ENCODE assay signal across 2 cellular contexts in the genomic region with DNA sequence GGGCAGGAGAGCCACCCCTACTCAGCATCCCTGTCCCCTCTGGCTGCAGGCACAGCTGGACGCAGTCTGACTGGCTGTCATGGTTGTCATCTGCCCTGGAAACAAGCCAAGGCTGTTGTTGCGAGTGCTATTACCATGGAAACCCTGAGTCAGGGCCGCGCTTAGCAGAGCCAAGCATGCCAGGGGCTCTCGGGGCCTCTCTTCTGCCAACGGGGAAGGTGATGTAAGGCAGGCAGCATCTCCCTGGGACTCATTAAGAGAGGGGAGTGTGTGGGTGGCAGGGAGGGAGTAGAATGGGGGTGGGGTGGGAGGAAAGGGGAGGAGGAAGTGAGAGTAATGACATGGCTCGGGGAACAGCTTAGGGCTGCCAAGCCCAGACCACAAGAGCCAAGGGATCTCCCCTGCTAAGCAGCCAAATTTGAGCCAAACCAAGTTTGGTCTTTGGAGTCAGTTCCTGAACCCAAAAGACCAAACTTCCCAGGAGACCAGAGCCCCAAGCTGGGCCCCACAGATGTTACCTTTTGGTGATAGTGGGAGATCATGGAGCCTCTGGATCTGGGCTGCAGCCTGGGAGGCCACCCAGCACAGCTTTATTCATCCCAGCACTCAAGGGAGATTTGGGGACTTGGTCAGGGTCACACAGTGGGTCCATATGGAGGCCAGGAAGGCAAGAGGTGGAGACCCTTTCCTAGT.
TF ChIP-seq lines count a peak whose summit lies in the region.

No MANE protein-coding gene starts in this region.

TF ChIP-seq in GM23338, 12 proteins besides CTCF, POLR2A, EP300 and RAD21:
- TF ChIP-seq JUNB (IDR thresholded peaks at IDR 0.05; ENCODE audit: unreplicated experiment) = no peak
- no peak for TF ChIP-seq ZNF114 (CRISPR knock-in tag; IDR thresholded peaks at IDR 0.05)
TF ChIP-seq in GM23338: peak in this region for 0.

TF ChIP-seq in IMR-90, 13 proteins besides CTCF, POLR2A, EP300 and RAD21:
- no peak for TF ChIP-seq RCOR1 (IDR thresholded peaks at IDR 0.05; ENCODE audit: insufficient replicate concordance, low read length)
- TF ChIP-seq, protein P1, sequence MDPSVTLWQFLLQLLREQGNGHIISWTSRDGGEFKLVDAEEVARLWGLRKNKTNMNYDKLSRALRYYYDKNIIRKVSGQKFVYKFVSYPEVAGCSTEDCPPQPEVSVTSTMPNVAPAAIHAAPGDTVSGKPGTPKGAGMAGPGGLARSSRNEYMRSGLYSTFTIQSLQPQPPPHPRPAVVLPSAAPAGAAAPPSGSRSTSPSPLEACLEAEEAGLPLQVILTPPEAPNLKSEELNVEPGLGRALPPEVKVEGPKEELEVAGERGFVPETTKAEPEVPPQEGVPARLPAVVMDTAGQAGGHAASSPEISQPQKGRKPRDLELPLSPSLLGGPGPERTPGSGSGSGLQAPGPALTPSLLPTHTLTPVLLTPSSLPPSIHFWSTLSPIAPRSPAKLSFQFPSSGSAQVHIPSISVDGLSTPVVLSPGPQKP (IDR thresholded peaks at IDR 0.05; ENCODE audit: borderline replicate concordance, low read depth, low read length) = no peak
- no peak for TF ChIP-seq CEBPB (IDR thresholded peaks at IDR 0.05; ENCODE audit: low read depth, low read length)
- TF ChIP-seq MAFK (IDR thresholded peaks at IDR 0.05; ENCODE audit: low read depth, low read length) = no peak
- TF ChIP-seq FOS (IDR thresholded peaks at IDR 0.05; ENCODE audit: low read depth, low read length) = no peak
- TF ChIP-seq SMC3 (IDR thresholded peaks at IDR 0.05; ENCODE audit: low read depth, low read length) = no peak
- no peak for TF ChIP-seq RFX5 (IDR thresholded peaks at IDR 0.05; ENCODE audit: low read depth, low read length)
- no peak for TF ChIP-seq MAZ (IDR thresholded peaks at IDR 0.05; ENCODE audit: borderline replicate concordance, low read depth, low read length)
- no peak for TF ChIP-seq NFE2L2 (IDR thresholded peaks at IDR 0.05; ENCODE audit: low read depth, low read length)
- TF ChIP-seq, protein P2, sequence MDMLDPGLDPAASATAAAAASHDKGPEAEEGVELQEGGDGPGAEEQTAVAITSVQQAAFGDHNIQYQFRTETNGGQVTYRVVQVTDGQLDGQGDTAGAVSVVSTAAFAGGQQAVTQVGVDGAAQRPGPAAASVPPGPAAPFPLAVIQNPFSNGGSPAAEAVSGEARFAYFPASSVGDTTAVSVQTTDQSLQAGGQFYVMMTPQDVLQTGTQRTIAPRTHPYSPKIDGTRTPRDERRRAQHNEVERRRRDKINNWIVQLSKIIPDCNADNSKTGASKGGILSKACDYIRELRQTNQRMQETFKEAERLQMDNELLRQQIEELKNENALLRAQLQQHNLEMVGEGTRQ (IDR thresholded peaks at IDR 0.05; ENCODE audit: low read depth, low read length) = no peak
- no peak for TF ChIP-seq CHD1 (IDR thresholded peaks at IDR 0.05; ENCODE audit: low read depth, low read length)
- no peak for TF ChIP-seq BHLHE40 (IDR thresholded peaks at IDR 0.05; ENCODE audit: low read depth, low read length)
- TF ChIP-seq MXI1 (IDR thresholded peaks at IDR 0.05; ENCODE audit: borderline replicate concordance, low read depth, low read length) = no peak
